Comparison of ENCODE assay signal across 8 cellular contexts in genomic region chr2:42360890-42361727, GRCh38.
DNase-seq lines count a peak whose midpoint lies in the region; ATAC-seq and TF ChIP-seq lines count a peak whose summit lies in the region.

COX7A2L (minus strand) TSS chr2:42361217; CDS start chr2:42361161, 56 bp downstream.

- peak; percentile 52 for TF ChIP-seq CTCF in AG09319 (IDR thresholded peaks at IDR 0.05; ENCODE audit: low read depth, low read length)

- peak; percentile 92 for DNase-seq in AG09319 (ENCODE audit: extremely low read depth, low read depth)
- peak; percentile 98 for DNase-seq in NCI-H345 treated with DMSO at 0.1 percent for 48 hours (lab: John Stamatoyannopoulos, UW; ENCODE audit: unreplicated experiment)
- peak; percentile 86 to 94 (median 90) for DNase-seq in activated CD4-positive, CD25-positive, alpha-beta regulatory T cell (lab: John Stamatoyannopoulos, UW)
- peak; percentile 96 for DNase-seq in central memory CD4-positive, alpha-beta T cell
- peak; percentile 97 for DNase-seq in inferior parietal cortex (ENCODE audit: extremely low spot score)
- peak; percentile 93 to 94 for DNase-seq in stimulated activated CD4-positive, alpha-beta T cell treated with anti-CD3 and anti-CD28 coated beads, Interleukin-12 subunit alpha, Interleukin-12 subunit beta, amount 100 ng/mL, for 24 hours (ENCODE audit: low read depth in 2 of 2)

- ATAC-seq in GM19023 (IDR thresholded peaks at IDR 0.05; ENCODE audit: unreplicated experiment) (peak; percentile 93), HG03280 (IDR thresholded peaks at IDR 0.05; ENCODE audit: unreplicated experiment) (peak; percentile 91)

Comparison
In these comparisons a context has a peak if more than half of its experiments do, and no peak if none do; other contexts are left out.
1. Peak in every context shown above with its lines: DNase-seq and ATAC-seq.